Comparison of ENCODE assay signal across 32 cellular contexts in the genomic region with DNA sequence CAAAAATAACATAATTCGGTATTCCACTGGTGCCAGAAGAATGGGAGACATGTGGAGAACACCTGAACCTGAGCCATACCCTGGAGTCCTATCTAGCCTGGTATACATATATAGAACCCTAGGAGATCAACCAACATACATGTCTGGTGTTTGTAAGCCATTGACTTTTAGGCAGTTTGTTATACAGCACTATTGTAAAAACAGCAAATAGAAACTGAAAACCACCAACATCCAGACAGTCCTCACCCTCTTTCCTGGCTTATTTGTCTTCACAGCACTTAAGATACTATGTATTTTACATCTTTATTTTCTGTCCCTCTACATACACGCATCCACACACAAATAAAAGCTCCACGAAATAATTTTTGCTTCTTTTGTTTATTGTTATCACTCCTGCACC.
"Had no signal": no experiment of that assay in that cellular context is flagged by ENCODE, and none has a peak within 500 bp of the region (broad histone marks: within the 10 kb centered on the region; RNA-seq: fewer than 3 reads in every experiment).

No MANE protein-coding gene starts in this region.

- H3K27ac Mint-ChIP-seq: activated B cell treated with CpG ODN at 0.5 μM for 24 hours; activated CD8-positive, alpha-beta T cell treated with anti-CD3 and anti-CD28 coated beads for 36 hours; activated naive CD8-positive, alpha-beta T cell; dendritic cell treated with granulocyte-macrophage colony-stimulating factor and Interleukin-4, amounts not matched to agents 40 ng/mL and 50 ng/mL, for 4 days; T-helper 17 cell; T-helper 2 cell treated with Interferon-gamma antibody and Interleukin-4, amounts not matched to agents 5 μg/mL and 100 μg/mL, for 36 hours had no signal

- H3K4me3 Mint-ChIP-seq: activated B cell treated with CpG ODN at 0.5 μM for 24 hours; activated CD8-positive, alpha-beta T cell treated with anti-CD3 and anti-CD28 coated beads for 36 hours; activated naive CD8-positive, alpha-beta T cell; central memory CD8-positive, alpha-beta T cell; dendritic cell treated with granulocyte-macrophage colony-stimulating factor and Interleukin-4, amounts not matched to agents 40 ng/mL and 50 ng/mL, for 4 days; T-helper 17 cell; T-helper 2 cell treated with Interferon-gamma antibody and Interleukin-4, amounts not matched to agents 5 μg/mL and 100 μg/mL, for 36 hours had no signal

- DNase-seq: activated B cell treated with CpG ODN at 0.5 μM for 24 hours; activated CD4-positive, alpha-beta T cell treated with anti-CD3 and anti-CD28 coated beads for 48 hours; activated CD4-positive, alpha-beta T cell treated with anti-CD3 and anti-CD28 coated beads, Interleukin-2, amount 50 U/mL, for 1 hour; activated CD4-positive, alpha-beta T cell treated with anti-CD3 and anti-CD28 coated beads, Interleukin-2, amount 50 U/mL, for 48 hours; activated CD8-positive, alpha-beta memory T cell treated with anti-CD3 and anti-CD28 coated beads for 24 hours; activated CD8-positive, alpha-beta T cell treated with anti-CD3 and anti-CD28 coated beads for 36 hours; activated gamma-delta T cell; activated naive CD4-positive, alpha-beta T cell treated with anti-CD3 and anti-CD28 coated beads, Interleukin-2, amount 50 U/mL, for 16 hours; activated naive CD4-positive, alpha-beta T cell treated with Interleukin-2 at 50 U/mL for 16 hours; activated T-cell treated with anti-CD3 and anti-CD28 coated beads, Interleukin-2, amount 50 U/mL, for 1 hour; activated T-cell treated with anti-CD3 and anti-CD28 coated beads, Interleukin-2, amount 50 U/mL, for 48 hours; amniotic stem cell; anterior cingulate cortex; brain microvascular endothelial cell; dorsolateral prefrontal cortex; effector memory CD4-positive, alpha-beta T cell; erythroblast; foreskin keratinocyte; gastrocnemius medialis; glutamatergic neuron; heart left ventricle; T-helper 1 cell; T-helper 17 cell; T1000; WERI-Rb-1 had no signal

- H3K4me3 ChIP-seq: coronary artery, dorsolateral prefrontal cortex, esophagus muscularis mucosa, gastrocnemius medialis, heart left ventricle had no signal

- H3K9me3 Mint-ChIP-seq: activated B cell treated with CpG ODN at 0.5 μM for 24 hours; central memory CD8-positive, alpha-beta T cell; dendritic cell treated with granulocyte-macrophage colony-stimulating factor and Interleukin-4, amounts not matched to agents 40 ng/mL and 50 ng/mL, for 4 days; T-helper 2 cell treated with Interferon-gamma antibody and Interleukin-4, amounts not matched to agents 5 μg/mL and 100 μg/mL, for 36 hours had no signal

- H3K27me3 Mint-ChIP-seq: activated B cell treated with CpG ODN at 0.5 μM for 24 hours; activated CD8-positive, alpha-beta T cell treated with anti-CD3 and anti-CD28 coated beads for 36 hours; activated naive CD8-positive, alpha-beta T cell; central memory CD8-positive, alpha-beta T cell; dendritic cell treated with granulocyte-macrophage colony-stimulating factor and Interleukin-4, amounts not matched to agents 40 ng/mL and 50 ng/mL, for 4 days; T-helper 17 cell had no signal

- H3K4me1 ChIP-seq: esophagus muscularis mucosa, foreskin keratinocyte, gastrocnemius medialis, heart left ventricle had no signal

- H3K9me3 ChIP-seq: gastrocnemius medialis, heart left ventricle had no signal

- H3K27ac ChIP-seq: brain microvascular endothelial cell, coronary artery, dorsolateral prefrontal cortex, esophagus muscularis mucosa, foreskin keratinocyte, gastrocnemius medialis, heart left ventricle, WERI-Rb-1 had no signal

- H3K4me1 Mint-ChIP-seq: central memory CD8-positive, alpha-beta T cell had no signal

- H3K27me3 ChIP-seq: brain microvascular endothelial cell, dorsolateral prefrontal cortex, esophagus muscularis mucosa, foreskin keratinocyte, gastrocnemius medialis, heart left ventricle had no signal

- H3K36me3 ChIP-seq: brain microvascular endothelial cell, esophagus muscularis mucosa, gastrocnemius medialis, heart left ventricle, WERI-Rb-1 had no signal

- ATAC-seq: activated CD4-positive, CD25-positive, alpha-beta regulatory T cell treated with anti-CD3 and anti-CD28 coated beads, Interleukin-2, amount 50 U/mL, for 24 hours; activated CD8-positive, alpha-beta T cell treated with anti-CD3 and anti-CD28 coated beads for 36 hours; foreskin keratinocyte; gastrocnemius medialis; heart left ventricle; T-helper 17 cell had no signal
